30 cellular contexts compared by ENCODE assay signal in the genomic region with DNA sequence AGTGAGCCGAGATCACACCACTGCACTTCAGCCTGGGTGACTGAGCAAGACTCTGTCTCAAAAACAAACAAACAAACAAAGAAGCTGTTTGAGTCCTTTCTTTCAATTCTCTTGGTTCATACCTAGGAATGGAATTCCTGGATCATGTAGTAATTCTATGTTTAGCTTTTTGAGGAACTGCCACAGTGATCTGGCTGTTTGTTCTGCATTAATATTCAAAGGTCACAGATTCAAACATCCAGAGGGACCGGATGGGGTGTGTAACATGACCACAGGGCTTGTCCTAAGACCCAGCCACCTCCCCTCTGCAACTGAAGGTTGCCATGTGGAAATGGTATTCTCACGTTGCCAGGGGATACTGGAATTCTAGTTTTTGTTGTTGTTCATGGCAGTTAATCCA. TPM values are rescaled to one million over a fixed set of nuclear protein-coding genes. Genes with fewer than 3 reads are reported as not detected.
DNase-seq lines count a peak whose midpoint lies in the region; ATAC-seq, FAIRE-seq and TF ChIP-seq lines count a peak whose summit lies in the region.
"Had no signal": no experiment of that assay in that cellular context is flagged by ENCODE, and none has a peak within 500 bp of the region (broad histone marks: within the 10 kb centered on the region; RNA-seq: fewer than 3 reads in every experiment).

No MANE protein-coding gene starts in this region.

- no peak overlapping the region for H3K4me3 Mint-ChIP-seq in astrocyte (ENCODE audit: unreplicated experiment)
- H3K4me3 Mint-ChIP-seq in activated T-helper 17 cell treated with anti-CD3 and anti-CD28 coated beads, Interleukin-2, amount 50 U/mL, for 72 hours = no peak overlapping the region
- H3K4me3 Mint-ChIP-seq: activated CD4-positive, alpha-beta T cell treated with anti-CD3 and anti-CD28 coated beads, Interleukin-2, amount 10 ng/mL, durations not matched to agents 7 days and 5 days; activated T-cell treated with anti-CD3 and anti-CD28 coated beads, Interleukin-2, amount 50 U/mL, for 4 hours; endodermal cell; H9; stimulated activated naive CD8-positive, alpha-beta T cell treated with anti-CD3 and anti-CD28 coated beads, Interleukin-15, amount 100 ng/mL, for 72 hours had no signal

- in situ Hi-C loops in IMR-90 (cut with MboI; ENCODE audit: low sequenced_read_pairs) = no loop called here

- peaks cover 45% of the 10 kb centered on the region for H3K36me3 ChIP-seq in IMR-90 (ENCODE audit: control insufficient read depth, insufficient read depth, low read length)
- peaks cover 27% of the 10 kb centered on the region for H3K36me3 ChIP-seq in astrocyte (ENCODE audit: insufficient read depth, low read length)
- H3K36me3 ChIP-seq in heart right ventricle = peaks cover 0 to 100% (median 37%) of the 10 kb centered on the region in 9 donors
- peaks cover 18 to 32% (median 19%) of the 10 kb centered on the region in 3 donors for H3K36me3 ChIP-seq in skeletal muscle tissue (ENCODE audit: control insufficient read depth in 3 of 3, insufficient read depth in 3 of 3, low read length in 3 of 3)
- H3K36me3 ChIP-seq: breast epithelium had no signal

- no peak overlapping the region for H2AK9ac ChIP-seq in IMR-90 (replicated peaks; ENCODE audit: low read depth, low read length, poor library complexity)

- H3K4ac ChIP-seq in IMR-90 (ENCODE audit: low read depth, low read length) = no peak overlapping the region

- H3K4me1 Mint-ChIP-seq in astrocyte (ENCODE audit: low read depth, unreplicated experiment) = peaks cover 2% of the 10 kb centered on the region
- H3K4me1 Mint-ChIP-seq in activated T-helper 17 cell treated with anti-CD3 and anti-CD28 coated beads, Interleukin-2, amount 50 U/mL, for 72 hours = no peaks in the 10 kb centered on the region
- H3K4me1 Mint-ChIP-seq: CD8-positive, alpha-beta memory T cell; endodermal cell; H9 had no signal

- H4K5ac ChIP-seq in IMR-90 (ENCODE audit: low read depth, low read length) = no peak overlapping the region

- ATAC-seq in IMR-90 (ENCODE audit: low read depth) (peak; percentile 72), heart right ventricle (peak in 5 of 8 donors; percentile 41 to 64 (median 45)), GM18502 (IDR thresholded peaks at IDR 0.05; ENCODE audit: poor library complexity, unreplicated experiment) (no peak), HG02938 (IDR thresholded peaks at IDR 0.05; ENCODE audit: unreplicated experiment) (no peak)
- ATAC-seq in activated T-helper 17 cell treated with anti-CD3 and anti-CD28 coated beads, Interleukin-2, amount 50 U/mL, for 72 hours (replicated peaks) = no peak
- ATAC-seq: activated T-cell treated with anti-CD3 and anti-CD28 coated beads, Interleukin-2, amount 50 U/mL, for 4 hours; gastroesophageal sphincter; left lung; stimulated activated naive CD8-positive, alpha-beta T cell treated with anti-CD3 and anti-CD28 coated beads, Interleukin-15, amount 100 ng/mL, for 72 hours had no signal

- CTCF ChIA-PET in IMR-90 (lab: Yijun Ruan, JAX) = no interaction called here

- H4K8ac ChIP-seq in IMR-90 (ENCODE audit: low read depth in 2 of 2, low read length in 2 of 2) = no peak overlapping the region

- no peak overlapping the region for H3K23ac ChIP-seq in IMR-90 (ENCODE audit: low read depth, low read length)

- H3K4me1 ChIP-seq in IMR-90 (ENCODE audit: control insufficient read depth, insufficient read depth, low read length) (peaks cover 5% of the 10 kb centered on the region), astrocyte (ENCODE audit: insufficient read depth, low read length) (peaks cover 4% of the 10 kb centered on the region), heart right ventricle (peaks cover 2 to 46% (median 22%) of the 10 kb centered on the region in 9 donors), skeletal muscle tissue (ENCODE audit: control insufficient read depth in 3 of 3, insufficient read depth in 3 of 3, low read length in 3 of 3) (peaks cover 13 to 16% (median 14%) of the 10 kb centered on the region in 3 donors)
- H3K4me1 ChIP-seq: breast epithelium, gastroesophageal sphincter had no signal

- H3K27ac ChIP-seq in IMR-90 (ENCODE audit: insufficient read depth, low read length) = no peak overlapping the region; the same call in 1 of the 2 replicates
- no peak overlapping the region for H3K27ac ChIP-seq in astrocyte (ENCODE audit: low read depth, low read length)
- H3K27ac ChIP-seq in heart right ventricle = peak overlapping the region in 9 of 10 donors; percentile 15 to 71 (median 46)
- peak overlapping the region; percentile 25 for H3K27ac ChIP-seq in skeletal muscle tissue (ENCODE audit: low read depth, low read length)
- H3K27ac ChIP-seq: breast epithelium, esophagus muscularis mucosa, gastroesophageal sphincter, left lung had no signal

- H3K79me1 ChIP-seq in IMR-90 (ENCODE audit: low read depth in 1 of 2, low read length in 2 of 2) = peaks cover 10 to 31% of the 10 kb centered on the region in 2 experiments

- TF ChIP-seq CTCF in IMR-90 (conservative IDR thresholded peaks at IDR 0.05; ENCODE audit: low read depth, low read length) (no peak), astrocyte (IDR thresholded peaks at IDR 0.05; ENCODE audit: insufficient read depth, low read depth, low read length) (no peak), heart right ventricle (IDR thresholded peaks at IDR 0.05) (no peak)

- H3K27ac Mint-ChIP-seq in astrocyte (ENCODE audit: unreplicated experiment) = no peak overlapping the region
- H3K27ac Mint-ChIP-seq in activated T-helper 17 cell treated with anti-CD3 and anti-CD28 coated beads, Interleukin-2, amount 50 U/mL, for 72 hours = no peak overlapping the region
- H3K27ac Mint-ChIP-seq: activated CD4-positive, alpha-beta T cell treated with anti-CD3 and anti-CD28 coated beads, Interleukin-2, amount 10 ng/mL, durations not matched to agents 7 days and 5 days; H9 had no signal

- intact Hi-C loops in IMR-90 (cut with micrococcal nuclease) (no loop called here), heart right ventricle (cut with DNase I) (loop anchor here in 1 of 10 donors (10.0 kb wide), 1 partner anchor 51 kb away; a partner anchor contains a TSS)

- H3K9me3 ChIP-seq in IMR-90 (ENCODE audit: control insufficient read depth, insufficient read depth, low read length) (no peaks in the 10 kb centered on the region), astrocyte (ENCODE audit: insufficient read depth, low read depth, low read length) (no peaks in the 10 kb centered on the region), heart right ventricle (no peaks in the 10 kb centered on the region), skeletal muscle tissue (ENCODE audit: control insufficient read depth in 3 of 3, low read length in 3 of 3) (no peaks in the 10 kb centered on the region)
- H3K9me3 ChIP-seq: breast epithelium, esophagus muscularis mucosa, gastroesophageal sphincter, left lung had no signal

- H4K91ac ChIP-seq in IMR-90 (ENCODE audit: insufficient read depth, low read depth, low read length) = no peak overlapping the region

- POLR2A ChIA-PET in IMR-90 (lab: Charles Lee; ENCODE audit: unreplicated experiment) = no interaction called here

- no CpG with 5 or more reads among the region's 3 CpGs for WGBS in IMR-90 (ENCODE audit: extremely low coverage in 2 of 2, insufficient read length in 1 of 2), 2 experiments
- WGBS in heart right ventricle, 2 donors = 49 to 51% methylated on average over 3 of the region's 3 CpGs

- TF ChIP-seq RAD21 in IMR-90 (IDR thresholded peaks at IDR 0.05; ENCODE audit: low read length) = no peak

- H2AFZ ChIP-seq in IMR-90 (replicated peaks; ENCODE audit: low read length, poor library complexity) (no peak overlapping the region), astrocyte (ENCODE audit: low read depth, low read length) (no peak overlapping the region)

- H3K9me1 ChIP-seq in IMR-90 (ENCODE audit: insufficient read depth, low read length) = no peaks in the 10 kb centered on the region

- dilution Hi-C loops in IMR-90 (cut with HindIII; ENCODE audit: low sequenced_read_pairs, unreplicated experiment) = no loop called here

- H2AK5ac ChIP-seq in IMR-90 (ENCODE audit: low read depth, low read length) = no peak overlapping the region

- FAIRE-seq in astrocyte (lab: Jason Lieb, UNC) = no peak
- FAIRE-seq: small intestine had no signal

- H2BK120ac ChIP-seq in IMR-90 (ENCODE audit: low read depth, low read length) = no peak overlapping the region

- DNase-seq in IMR-90 (peak; percentile 13), astrocyte (ENCODE audit: low read depth) (no peak), heart right ventricle (no peak), pons (ENCODE audit: low spot score) (no peak)
- DNase-seq: activated CD4-positive, alpha-beta T cell treated with anti-CD3 and anti-CD28 coated beads, Interleukin-2, amount 10 ng/mL, durations not matched to agents 7 days and 5 days; activated naive CD4-positive, alpha-beta T cell treated with Interleukin-2 at 50 U/mL for 16 hours; activated T-cell treated with anti-CD3 and anti-CD28 coated beads, Interleukin-2, amount 50 U/mL, for 4 hours; CD8-positive, alpha-beta memory T cell; cortex of kidney; DMS53; endodermal cell; GDM1; H9; KG1; left lung; MM.1S; NCI-H2081; NCI-H774; small intestine; stimulated activated CD4-positive, alpha-beta T cell treated with anti-CD3 and anti-CD28 coated beads, Interleukin-1b, Interleukin-23, amount 100 ng/mL, for 48 hours; stimulated activated CD8-positive, alpha-beta memory T cell treated with anti-CD3 and anti-CD28 coated beads, Interleukin-4, amount 100 ng/mL, for 48 hours; stimulated activated naive CD8-positive, alpha-beta T cell treated with anti-CD3 and anti-CD28 coated beads, Interleukin-15, amount 100 ng/mL, for 72 hours; T1000 had no signal

- H3K79me2 ChIP-seq in astrocyte (ENCODE audit: insufficient read depth, low read length) = peaks cover 16% of the 10 kb centered on the region

- no peak overlapping the region for H3K18ac ChIP-seq in IMR-90 (ENCODE audit: low read depth, low read length)

- no peak overlapping the region for H3K14ac ChIP-seq in IMR-90 (replicated peaks; ENCODE audit: low read depth, low read length)

- no peak overlapping the region for H2BK5ac ChIP-seq in IMR-90 (ENCODE audit: low read depth, low read length, poor library complexity, severe bottlenecking)

- no peak overlapping the region for H2BK15ac ChIP-seq in IMR-90 (ENCODE audit: low read depth, low read length)

- no TSS peak for BruUV-seq in IMR-90 (replicated peaks; lab: Mats Ljungman, UMichigan)

- H3K9ac ChIP-seq in IMR-90 (ENCODE audit: low read depth, low read length) = no peak overlapping the region
- H3K9ac ChIP-seq in astrocyte (ENCODE audit: low read length) = peak overlapping the region; percentile 23
- no peak overlapping the region for H3K9ac ChIP-seq in skeletal muscle tissue (ENCODE audit: low read depth in 1 of 3, low read length in 3 of 3)

- no peak overlapping the region for H2BK20ac ChIP-seq in IMR-90 (ENCODE audit: low read depth, low read length)

- peaks cover 3% of the 10 kb centered on the region for H4K20me1 ChIP-seq in IMR-90 (ENCODE audit: insufficient read depth, low read length)
- peaks cover 17% of the 10 kb centered on the region for H4K20me1 ChIP-seq in astrocyte (ENCODE audit: insufficient read depth, low read length)

- no peak overlapping the region for H3K56ac ChIP-seq in IMR-90 (ENCODE audit: extremely low read depth, insufficient read depth, low read length)

- H3K4me2 ChIP-seq in IMR-90 (ENCODE audit: low read depth, low read length) (no peak overlapping the region), astrocyte (ENCODE audit: low read length) (no peak overlapping the region)

- H3K27me3 ChIP-seq in IMR-90 (ENCODE audit: control insufficient read depth, insufficient read depth, low read length) = no peaks in the 10 kb centered on the region
- H3K27me3 ChIP-seq in astrocyte (ENCODE audit: insufficient read depth, low read length) = no peaks in the 10 kb centered on the region
- H3K27me3 ChIP-seq in heart right ventricle = no peaks in the 10 kb centered on the region
- no peaks in the 10 kb centered on the region for H3K27me3 ChIP-seq in skeletal muscle tissue (ENCODE audit: control insufficient read depth in 3 of 3, insufficient read depth in 3 of 3, low read length in 3 of 3)
- H3K27me3 ChIP-seq: breast epithelium, esophagus muscularis mucosa, gastroesophageal sphincter, left lung had no signal

- no peak for TF ChIP-seq POLR2A in IMR-90 (IDR thresholded peaks at IDR 0.05; ENCODE audit: low read depth, low read length)

- H3K36me3 Mint-ChIP-seq in astrocyte (ENCODE audit: low read depth, unreplicated experiment) = peaks cover 8% of the 10 kb centered on the region
- peaks cover 94% of the 10 kb centered on the region for H3K36me3 Mint-ChIP-seq in activated T-helper 17 cell treated with anti-CD3 and anti-CD28 coated beads, Interleukin-2, amount 50 U/mL, for 72 hours (ENCODE audit: low read depth)

- no peaks in the 10 kb centered on the region for H3K9me3 Mint-ChIP-seq in astrocyte (ENCODE audit: unreplicated experiment)
- no peaks in the 10 kb centered on the region for H3K9me3 Mint-ChIP-seq in activated T-helper 17 cell treated with anti-CD3 and anti-CD28 coated beads, Interleukin-2, amount 50 U/mL, for 72 hours
- H3K9me3 Mint-ChIP-seq: activated CD4-positive, alpha-beta T cell treated with anti-CD3 and anti-CD28 coated beads, Interleukin-2, amount 10 ng/mL, durations not matched to agents 7 days and 5 days; activated T-cell treated with anti-CD3 and anti-CD28 coated beads, Interleukin-2, amount 50 U/mL, for 4 hours; CD8-positive, alpha-beta memory T cell; endodermal cell; H9; stimulated activated naive CD8-positive, alpha-beta T cell treated with anti-CD3 and anti-CD28 coated beads, Interleukin-15, amount 100 ng/mL, for 72 hours had no signal

- no peak overlapping the region for H3K4me3 ChIP-seq in IMR-90 (ENCODE audit: insufficient read depth, low read depth, low read length)
- H3K4me3 ChIP-seq in astrocyte (ENCODE audit: insufficient read depth, low read depth, low read length) = no peak overlapping the region
- H3K4me3 ChIP-seq in heart right ventricle = no peak overlapping the region
- H3K4me3 ChIP-seq in skeletal muscle tissue (ENCODE audit: low read length in 3 of 3) = no peak overlapping the region
- H3K4me3 ChIP-seq: breast epithelium, esophagus muscularis mucosa, gastroesophageal sphincter, left lung had no signal

- no peaks in the 10 kb centered on the region for H3K27me3 Mint-ChIP-seq in astrocyte (ENCODE audit: low read depth, unreplicated experiment)
- no peaks in the 10 kb centered on the region for H3K27me3 Mint-ChIP-seq in activated T-helper 17 cell treated with anti-CD3 and anti-CD28 coated beads, Interleukin-2, amount 50 U/mL, for 72 hours
- H3K27me3 Mint-ChIP-seq: activated CD4-positive, alpha-beta T cell treated with anti-CD3 and anti-CD28 coated beads, Interleukin-2, amount 10 ng/mL, durations not matched to agents 7 days and 5 days; CD8-positive, alpha-beta memory T cell; stimulated activated naive CD8-positive, alpha-beta T cell treated with anti-CD3 and anti-CD28 coated beads, Interleukin-15, amount 100 ng/mL, for 72 hours had no signal

RNA-seq across cellular contexts. Expression of a gene that starts 10.2 kb away (rescaled TPM):
- total RNA-seq in IMR-90 (2012; rRNA removed) = 74.2 and 77.1 TPM in 2 replicates
- polyA plus RNA-seq in IMR-90 (2012; rRNA removed) = 117 and 124 TPM in 2 replicates
- 127 and 204 TPM in 2 replicates for polyA plus RNA-seq in IMR-90 (2012; cell fraction: cytosol; rRNA removed)
- 103 and 152 TPM in 2 replicates for polyA plus RNA-seq in IMR-90 (2012; cell fraction: nucleus; rRNA removed; ENCODE audit: low replicate concordance)
- total RNA-seq in astrocyte = 137 and 152 TPM in 2 replicates
- 10 to 100 TPM; 19.7 to 73.8 (median 29.3) TPM for total RNA-seq in heart right ventricle
- polyA plus RNA-seq in heart right ventricle = 10 to 100 TPM; 28.4 to 38.6 TPM
- total RNA-seq in skeletal muscle tissue = 38.1 TPM
- total RNA-seq in activated T-helper 17 cell treated with anti-CD3 and anti-CD28 coated beads, Interleukin-2, amount 50 U/mL, for 72 hours = 10 to 100 TPM; 41.1 to 76.5 TPM

RNA-seq across cellular contexts. Expression of a gene that starts 54.2 kb away (rescaled TPM):
- total RNA-seq in IMR-90 (2012; rRNA removed) (33.9 and 37.2 TPM in 2 replicates), astrocyte (102 and 109 TPM in 2 replicates), heart right ventricle (10 to 100 TPM; 16.2 to 45.4 (median 20.6) TPM), skeletal muscle tissue (39.1 TPM)
- polyA plus RNA-seq in IMR-90 (2012; rRNA removed) (74.3 and 92.0 TPM in 2 replicates), heart right ventricle (10 to 100 TPM; 40.7 to 57.6 TPM)
- 161 and 165 TPM in 2 replicates for polyA plus RNA-seq in IMR-90 (2012; cell fraction: cytosol; rRNA removed)
- 71.3 and 138 TPM in 2 replicates for polyA plus RNA-seq in IMR-90 (2012; cell fraction: nucleus; rRNA removed; ENCODE audit: low replicate concordance)
- total RNA-seq in activated T-helper 17 cell treated with anti-CD3 and anti-CD28 coated beads, Interleukin-2, amount 50 U/mL, for 72 hours = 10 to 100 TPM; 49.0 to 61.8 TPM

Comparison
In these comparisons a context has a peak if more than half of its experiments do, and no peak if none do; other contexts are left out.
1. ATAC-seq: peak in IMR-90 (single experiment) and heart right ventricle (5 of 8); none in GM18502 (single experiment), activated T-helper 17 cell treated with anti-CD3 and anti-CD28 coated beads, Interleukin-2, amount 50 U/mL, for 72 hours (single experiment) and HG02938 (single experiment).
2. H3K27ac ChIP-seq: peak in heart right ventricle (9 of 10) and skeletal muscle tissue (single experiment); none in IMR-90 (single experiment) and astrocyte (single experiment).